30 cellular contexts compared by ENCODE assay signal in the genomic region with DNA sequence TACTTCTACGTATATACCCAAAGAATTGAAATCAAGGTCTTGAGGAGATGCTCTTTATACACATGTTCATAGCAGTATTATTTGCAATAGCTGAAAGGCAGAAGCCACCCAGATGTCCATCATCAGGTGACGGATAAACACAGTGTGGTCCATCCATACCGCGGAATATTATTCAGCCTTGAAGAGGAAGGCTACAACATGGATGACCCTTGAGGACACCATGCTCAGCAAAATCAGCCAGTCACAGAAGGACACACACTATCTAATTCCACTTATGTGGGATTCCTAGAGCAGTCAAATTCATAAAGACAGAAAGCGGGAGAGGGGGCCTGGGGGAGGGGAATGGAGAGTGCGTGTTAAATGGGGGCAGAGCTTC.
"Had no signal": no experiment of that assay in that cellular context is flagged by ENCODE, and none has a peak within 500 bp of the region (broad histone marks: within the 10 kb centered on the region; RNA-seq: fewer than 3 reads in every experiment).

No MANE protein-coding gene starts in this region.

- ATAC-seq: activated CD4-positive, alpha-beta T cell treated with anti-CD3 and anti-CD28 coated beads for 36 hours; activated CD4-positive, CD25-positive, alpha-beta regulatory T cell treated with anti-CD3 and anti-CD28 coated beads, Interleukin-2, amount 50 U/mL, for 24 hours; activated naive CD8-positive, alpha-beta T cell treated with anti-CD3 and anti-CD28 coated beads, Interleukin-2, amount 50 U/mL, for 24 hours; WTC11 had no signal

- H3K9me3 Mint-ChIP-seq: activated CD4-positive, alpha-beta memory T cell treated with anti-CD3 and anti-CD28 coated beads, Interleukin-2, amount 10 ng/mL, durations not matched to agents 7 days and 5 days; activated naive CD4-positive, alpha-beta T cell treated with anti-CD3 and anti-CD28 coated beads, Interleukin-2, amount 10 ng/mL, durations not matched to agents 7 days and 5 days; activated naive CD8-positive, alpha-beta T cell treated with anti-CD3 and anti-CD28 coated beads, Interleukin-2, amount 50 U/mL, for 24 hours; central memory CD8-positive, alpha-beta T cell; T-helper 2 cell treated with Interferon-gamma antibody and Interleukin-4, amounts not matched to agents 5 μg/mL and 100 μg/mL, for 36 hours had no signal

- H3K27me3 Mint-ChIP-seq: activated CD4-positive, alpha-beta T cell treated with anti-CD3 and anti-CD28 coated beads for 36 hours; activated naive CD4-positive, alpha-beta T cell treated with anti-CD3 and anti-CD28 coated beads, Interleukin-2, amount 10 ng/mL, durations not matched to agents 7 days and 5 days; activated naive CD8-positive, alpha-beta T cell; activated naive CD8-positive, alpha-beta T cell treated with anti-CD3 and anti-CD28 coated beads, Interleukin-2, amount 50 U/mL, for 24 hours; central memory CD8-positive, alpha-beta T cell had no signal

- H3K27ac ChIP-seq: brain microvascular endothelial cell, KMS-11, SJCRH30, SK-N-MC had no signal

- H3K27ac Mint-ChIP-seq: activated CD4-positive, alpha-beta memory T cell treated with anti-CD3 and anti-CD28 coated beads, Interleukin-2, amount 10 ng/mL, durations not matched to agents 7 days and 5 days; activated CD4-positive, alpha-beta T cell treated with anti-CD3 and anti-CD28 coated beads for 36 hours; activated naive CD4-positive, alpha-beta T cell treated with anti-CD3 and anti-CD28 coated beads, Interleukin-2, amount 10 ng/mL, durations not matched to agents 7 days and 5 days; activated naive CD8-positive, alpha-beta T cell; activated naive CD8-positive, alpha-beta T cell treated with anti-CD3 and anti-CD28 coated beads, Interleukin-2, amount 50 U/mL, for 24 hours; T-helper 2 cell treated with Interferon-gamma antibody and Interleukin-4, amounts not matched to agents 5 μg/mL and 100 μg/mL, for 36 hours; WTC11 had no signal

- DNase-seq: activated CD4-positive, alpha-beta memory T cell treated with anti-CD3 and anti-CD28 coated beads, Interleukin-2, amount 10 ng/mL, durations not matched to agents 7 days and 5 days; activated CD4-positive, alpha-beta T cell treated with anti-CD3 and anti-CD28 coated beads for 36 hours; activated CD4-positive, alpha-beta T cell treated with anti-CD3 and anti-CD28 coated beads, Interleukin-2, amount 50 U/mL, for 1 hour; activated effector memory CD4-positive, alpha-beta T cell treated with Interleukin-2 at 50 U/mL for 16 hours; activated naive CD4-positive, alpha-beta T cell treated with anti-CD3 and anti-CD28 coated beads, Interleukin-2, amount 10 ng/mL, durations not matched to agents 7 days and 5 days; activated naive CD8-positive, alpha-beta T cell treated with anti-CD3 and anti-CD28 coated beads, Interleukin-2, amount 50 U/mL, for 24 hours; activated T-cell treated with anti-CD3 and anti-CD28 coated beads, Interleukin-2, amount 50 U/mL, for 48 hours; aorta; brain microvascular endothelial cell; MM.1S; MV-4-11; NCI-H1092; NCI-H1436 treated with DMSO at 0.1 percent for 48 hours; NCI-H1694 treated with DMSO at 0.1 percent for 48 hours; NCI-H2029; NCI-H2107; NCI-H2171; NCI-H510A; NCI-H526; NCI-H748 treated with DMSO at 0.1 percent for 48 hours; NK-92 treated with Interleukin-12 subunit alpha and Interleukin-12 subunit beta, amount 100 ng/mL, for 24 hours; SHP77; SJCRH30 had no signal

- H3K4me3 ChIP-seq: SJCRH30, SK-N-MC had no signal

- H3K36me3 Mint-ChIP-seq: activated naive CD4-positive, alpha-beta T cell treated with anti-CD3 and anti-CD28 coated beads, Interleukin-2, amount 10 ng/mL, durations not matched to agents 7 days and 5 days; activated naive CD8-positive, alpha-beta T cell; WTC11 had no signal

- H3K27me3 ChIP-seq: brain microvascular endothelial cell, SJCRH30 had no signal

- H3K36me3 ChIP-seq: brain microvascular endothelial cell had no signal

- H3K9me3 ChIP-seq: SJCRH30 had no signal

- H3K4me3 Mint-ChIP-seq: activated CD4-positive, alpha-beta memory T cell treated with anti-CD3 and anti-CD28 coated beads, Interleukin-2, amount 10 ng/mL, durations not matched to agents 7 days and 5 days; activated CD4-positive, alpha-beta T cell treated with anti-CD3 and anti-CD28 coated beads for 36 hours; activated naive CD4-positive, alpha-beta T cell treated with anti-CD3 and anti-CD28 coated beads, Interleukin-2, amount 10 ng/mL, durations not matched to agents 7 days and 5 days; activated naive CD8-positive, alpha-beta T cell; activated naive CD8-positive, alpha-beta T cell treated with anti-CD3 and anti-CD28 coated beads, Interleukin-2, amount 50 U/mL, for 24 hours; central memory CD8-positive, alpha-beta T cell; T-helper 2 cell treated with Interferon-gamma antibody and Interleukin-4, amounts not matched to agents 5 μg/mL and 100 μg/mL, for 36 hours; WTC11 had no signal
